In genomic region chr19:4327252-4327876, GRCh38 we compare ENCODE assay signal across 7 cellular contexts. TPM values are rescaled to one million over a fixed set of nuclear protein-coding genes. Genes with fewer than 3 reads are reported as not detected.
DNase-seq lines count a peak whose midpoint lies in the region; ATAC-seq lines count a peak whose summit lies in the region.

No MANE protein-coding gene starts in this region.

- peak overlapping the region; percentile 79 for H3K4me3 Mint-ChIP-seq in T-helper 1 cell treated with Interleukin-12 subunit alpha and Interleukin-12 subunit beta and Interleukin-4 antibody, amounts not matched to agents 30 μg/mL and 1 μg/mL, for 36 hours

- ATAC-seq in HG03025 (IDR thresholded peaks at IDR 0.05; ENCODE audit: low FRiP score, unreplicated experiment), result peak; percentile 8

- peak in 39 of 56 donors; percentile 6 to 94 (median 48) for DNase-seq in amygdala (lab: John Stamatoyannopoulos, UW)
- DNase-seq in iPS-NIHi11 (ENCODE audit: low spot score), result peak; percentile 87
- peak; percentile 90 for DNase-seq in stimulated activated CD4-positive, alpha-beta T cell treated with anti-CD3 and anti-CD28 coated beads, Interleukin-15, amount 100 ng/mL, for 24 hours
- no peak for DNase-seq in H4 (ENCODE audit: low spot score)
- no peak for DNase-seq in HuH-7.5 (ENCODE audit: low spot score)

- no peaks in the 10 kb centered on the region for H3K9me3 Mint-ChIP-seq in T-helper 1 cell treated with Interleukin-12 subunit alpha and Interleukin-12 subunit beta and Interleukin-4 antibody, amounts not matched to agents 30 μg/mL and 1 μg/mL, for 36 hours

- peaks cover 4% of the 10 kb centered on the region for H3K27me3 Mint-ChIP-seq in T-helper 1 cell treated with Interleukin-12 subunit alpha and Interleukin-12 subunit beta and Interleukin-4 antibody, amounts not matched to agents 30 μg/mL and 1 μg/mL, for 36 hours (ENCODE audit: low read depth)

- H3K36me3 Mint-ChIP-seq in T-helper 1 cell treated with Interleukin-12 subunit alpha and Interleukin-12 subunit beta and Interleukin-4 antibody, amounts not matched to agents 30 μg/mL and 1 μg/mL, for 36 hours (ENCODE audit: low read depth), result peaks cover 2% of the 10 kb centered on the region

- H3K27ac Mint-ChIP-seq in T-helper 1 cell treated with Interleukin-12 subunit alpha and Interleukin-12 subunit beta and Interleukin-4 antibody, amounts not matched to agents 30 μg/mL and 1 μg/mL, for 36 hours, result peak overlapping the region; percentile 70

- H3K4me1 Mint-ChIP-seq in T-helper 1 cell treated with Interleukin-12 subunit alpha and Interleukin-12 subunit beta and Interleukin-4 antibody, amounts not matched to agents 30 μg/mL and 1 μg/mL, for 36 hours (ENCODE audit: low read depth), result peaks cover 14% of the 10 kb centered on the region

RNA-seq across cellular contexts. Expression of gene STAP2, which starts 11.3 kb away (rescaled TPM):
- 0.19 and 0.78 TPM in 2 replicates for total RNA-seq in H4 (2014; rRNA removed; shearing (Covaris generic))

RNA-seq across cellular contexts. Expression of gene MPND, which starts 16.0 kb away (rescaled TPM):
- 1.7 and 2.9 TPM in 2 replicates for total RNA-seq in H4 (2014; rRNA removed; shearing (Covaris generic))

RNA-seq across cellular contexts. Expression of gene FSD1, which starts 23.0 kb away (rescaled TPM):
- 19.0 and 26.7 TPM in 2 replicates for total RNA-seq in H4 (2014; rRNA removed; shearing (Covaris generic))

RNA-seq across cellular contexts. Expression of gene TMIGD2, which starts 25.2 kb away (rescaled TPM):
- total RNA-seq in H4 (2014; rRNA removed; shearing (Covaris generic)), result not detected in 2 replicates

RNA-seq across cellular contexts. Expression of gene SHD, which starts 48.3 kb away (rescaled TPM):
- not detected in 2 replicates for total RNA-seq in H4 (2014; rRNA removed; shearing (Covaris generic))

Comparison
In these comparisons a context has a peak if more than half of its experiments do, and no peak if none do; other contexts are left out.
1. DNase-seq: peak in amygdala (39 of 56), iPS-NIHi11 (single experiment) and stimulated activated CD4-positive, alpha-beta T cell treated with anti-CD3 and anti-CD28 coated beads, Interleukin-15, amount 100 ng/mL, for 24 hours (single experiment); none in H4 (single experiment) and HuH-7.5 (single experiment).